Comparison of ENCODE assay signal across 14 cellular contexts in the genomic region with DNA sequence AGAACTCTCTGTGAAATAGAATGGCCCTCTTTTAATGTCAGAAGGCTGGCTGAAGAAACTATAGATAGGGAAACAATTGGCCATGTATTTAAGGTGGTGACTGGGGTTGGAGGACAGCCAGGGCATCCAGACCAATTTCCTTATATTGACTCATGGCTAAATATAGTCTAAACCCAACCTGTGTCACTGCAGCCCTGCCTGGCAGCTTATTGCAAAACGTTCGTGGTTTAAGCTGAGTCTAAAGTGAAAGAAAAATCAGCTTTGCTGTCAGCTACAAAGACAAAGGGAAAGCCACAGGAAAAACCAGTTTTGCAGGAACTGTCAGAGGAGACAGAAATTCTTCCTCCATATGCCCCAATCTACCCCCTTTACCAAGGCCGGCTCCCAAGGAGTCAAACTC.
DNase-seq lines count a peak whose midpoint lies in the region; ATAC-seq lines count a peak whose summit lies in the region.
"Had no signal": no experiment of that assay in that cellular context is flagged by ENCODE, and none has a peak within 500 bp of the region (broad histone marks: within the 10 kb centered on the region; RNA-seq: fewer than 3 reads in every experiment).

No MANE protein-coding gene starts in this region.

- H3K79me2 ChIP-seq in GM23248 (ENCODE audit: insufficient read depth) (no peaks in the 10 kb centered on the region), trophoblast cell (ENCODE audit: control insufficient read depth, insufficient read depth, low read length, poor library complexity) (no peaks in the 10 kb centered on the region)

- H3K4me2 ChIP-seq in GM23248 (ENCODE audit: unreplicated experiment): no peak overlapping the region
- no peak overlapping the region for H3K4me2 ChIP-seq in trophoblast cell (ENCODE audit: low read length)

- H3K27me3 ChIP-seq in GM23248 (replicated peaks; ENCODE audit: insufficient read depth) (no peaks in the 10 kb centered on the region), trophoblast cell (ENCODE audit: insufficient read depth, low read length) (peaks cover 2% of the 10 kb centered on the region)
- H3K27me3 ChIP-seq: right atrium auricular region, upper lobe of right lung had no signal

- no peaks in the 10 kb centered on the region for H3K9me2 ChIP-seq in GM23248 (ENCODE audit: insufficient read depth)

- H3K4me1 ChIP-seq in GM23248 (ENCODE audit: insufficient read depth): no peaks in the 10 kb centered on the region
- no peaks in the 10 kb centered on the region for H3K4me1 ChIP-seq in trophoblast cell (ENCODE audit: control insufficient read depth in 1 of 2, insufficient read depth in 2 of 2, low read length in 2 of 2)
- H3K4me1 ChIP-seq: Caco-2, right atrium auricular region, upper lobe of right lung had no signal

- H3K14ac ChIP-seq in trophoblast cell (ENCODE audit: low read length): no peak overlapping the region

- H3K9me3 ChIP-seq in GM23248 (ENCODE audit: low read depth): no peaks in the 10 kb centered on the region
- peaks cover 13% of the 10 kb centered on the region for H3K9me3 ChIP-seq in trophoblast cell (ENCODE audit: insufficient read depth, low read depth, low read length)

- H3K9ac ChIP-seq in GM23248 (no peak overlapping the region), trophoblast cell (ENCODE audit: low read length) (no peak overlapping the region)

- ATAC-seq in GM18870 (IDR thresholded peaks at IDR 0.05; ENCODE audit: unreplicated experiment): no peak
- no peak for ATAC-seq in GM19035 (IDR thresholded peaks at IDR 0.05; ENCODE audit: unreplicated experiment)

- no peak overlapping the region for H3K4ac ChIP-seq in trophoblast cell (ENCODE audit: low read depth, low read length)

- no peaks in the 10 kb centered on the region for H3K79me1 ChIP-seq in trophoblast cell (ENCODE audit: low read length)

- no peak overlapping the region for H3K27ac ChIP-seq in GM23248
- H3K27ac ChIP-seq in trophoblast cell (ENCODE audit: low read depth, low read length): no peak overlapping the region
- H3K27ac ChIP-seq: right atrium auricular region, upper lobe of right lung had no signal

- no peak overlapping the region for H4K12ac ChIP-seq in trophoblast cell (ENCODE audit: low read depth, low read length)

- H3F3A ChIP-seq in GM23248 (ENCODE audit: insufficient read depth): no peaks in the 10 kb centered on the region

- H4K91ac ChIP-seq in trophoblast cell (ENCODE audit: low read depth, low read length): no peak overlapping the region

- no peak overlapping the region for H2BK5ac ChIP-seq in trophoblast cell (ENCODE audit: low read depth, low read length, poor library complexity)

- no peak overlapping the region for H2BK120ac ChIP-seq in trophoblast cell (ENCODE audit: insufficient read depth, low read length, poor library complexity)

- no peak overlapping the region for H3K18ac ChIP-seq in trophoblast cell (ENCODE audit: low read length)

- H4K8ac ChIP-seq in trophoblast cell (ENCODE audit: low read depth, low read length): no peak overlapping the region

- no peak overlapping the region for H2BK12ac ChIP-seq in trophoblast cell (ENCODE audit: low read length)

- no peaks in the 10 kb centered on the region for H4K20me1 ChIP-seq in GM23248 (ENCODE audit: insufficient read depth)

- DNase-seq in GM23248 (peak; percentile 58), MV-4-11 (lab: John Stamatoyannopoulos, UW) (peak; percentile 97), astrocyte of the hippocampus (ENCODE audit: low read depth, low spot score) (peak; percentile 30), trophoblast cell (peak; percentile 29 to 33), GOT3 (lab: John Stamatoyannopoulos, UW) (no peak)
- no peak for DNase-seq in stimulated activated naive CD4-positive, alpha-beta T cell treated with Interleukin-2 at 50 U/mL for 16 hours (lab: John Stamatoyannopoulos, UW)
- DNase-seq: activated gamma-delta T cell, Caco-2, head of caudate nucleus, Right ventricle myocardium superior, upper lobe of right lung had no signal

- no peak overlapping the region for H3K23ac ChIP-seq in trophoblast cell (ENCODE audit: low read length)

- 13 to 34% methylated on average over 3 of the region's 3 CpGs for WGBS in GM23248 (ENCODE audit: low coverage in 1 of 2, low lambda C conversion rate in 2 of 2, missing lambda C conversion rate in 2 of 2), 2 experiments
- no CpG with 5 or more reads among the region's 3 CpGs for WGBS in trophoblast cell (ENCODE audit: extremely low coverage, insufficient coverage, insufficient read length)

- in situ Hi-C loops in GM23248 (cut with MboI): no loop called here

- H3K4me3 ChIP-seq in GM23248: no peak overlapping the region
- H3K4me3 ChIP-seq in trophoblast cell (ENCODE audit: low read depth, low read length): no peak overlapping the region
- H3K4me3 ChIP-seq: right atrium auricular region, upper lobe of right lung had no signal

- H2AFZ ChIP-seq in GM23248 (no peak overlapping the region), trophoblast cell (ENCODE audit: insufficient read depth, low read length, poor library complexity) (no peak overlapping the region)

- no peak overlapping the region for H2AK5ac ChIP-seq in trophoblast cell (ENCODE audit: low read length)

- H3K36me3 ChIP-seq in GM23248 (ENCODE audit: low read depth) (no peaks in the 10 kb centered on the region), trophoblast cell (ENCODE audit: control insufficient read depth in 1 of 2, insufficient read depth in 2 of 2, low read length in 2 of 2) (peaks cover 4% of the 10 kb centered on the region in 2 experiments)
- H3K36me3 ChIP-seq: right atrium auricular region, upper lobe of right lung had no signal

Comparison
In these comparisons a context has a peak if more than half of its experiments do, and no peak if none do; other contexts are left out.
1. DNase-seq: peak in GM23248 (single experiment), MV-4-11 (single experiment), astrocyte of the hippocampus (single experiment) and trophoblast cell (2 of 2); none in GOT3 (single experiment) and stimulated activated naive CD4-positive, alpha-beta T cell treated with Interleukin-2 at 50 U/mL for 16 hours (single experiment).